Comparison of ENCODE assay signal across 8 cellular contexts in genomic region chr1:28087614-28088167, GRCh38. TPM values are rescaled to one million over a fixed set of nuclear protein-coding genes. Genes with fewer than 3 reads are reported as not detected.
A peak's percentile ranks its signal among the peaks of the same experiment; 100 is the strongest.
DNase-seq lines count a peak whose midpoint lies in the region; ATAC-seq and TF ChIP-seq lines count a peak whose summit lies in the region.

No MANE protein-coding gene starts in this region.

- H3K9me3 ChIP-seq in WERI-Rb-1 (ENCODE audit: severe bottlenecking) = no peaks in the 10 kb centered on the region
- no peaks in the 10 kb centered on the region for H3K9me3 ChIP-seq in neural cell (ENCODE audit: low read length)

- H3K27ac ChIP-seq in WERI-Rb-1 (peak overlapping the region; percentile 76), neural cell (ENCODE audit: low read length) (peak overlapping the region; percentile 86)

- H3K9me2 ChIP-seq in neural cell (ENCODE audit: insufficient read depth, low read length) = no peaks in the 10 kb centered on the region

- H3K4me2 ChIP-seq in neural cell (ENCODE audit: low read length) = peak overlapping the region; percentile 67

- H3K27me3 ChIP-seq in WERI-Rb-1 (ENCODE audit: insufficient read depth, low read depth, severe bottlenecking) (no peaks in the 10 kb centered on the region), neural cell (ENCODE audit: insufficient read depth, low read depth, low read length) (no peaks in the 10 kb centered on the region)

- DNase-seq in activated CD8-positive, alpha-beta memory T cell treated with anti-CD3 and anti-CD28 coated beads for 24 hours = peak; percentile 64
- no peak for DNase-seq in activated CD8-positive, alpha-beta memory T cell treated with anti-CD3 and anti-CD28 coated beads, Interleukin-2, amount 50 U/mL, for 4 hours
- DNase-seq in WERI-Rb-1 (peak; percentile 22), epithelial cell of proximal tubule (ENCODE audit: low read depth) (no peak), superior temporal gyrus (ENCODE audit: extremely low spot score) (no peak)

- H2AFZ ChIP-seq in neural cell (ENCODE audit: low read depth, low read length) = peak overlapping the region; percentile 78

- peaks cover 5% of the 10 kb centered on the region for H3F3A ChIP-seq in neural cell (ENCODE audit: insufficient read depth, low read length, poor library complexity, severe bottlenecking)

- no peaks in the 10 kb centered on the region for H3K36me3 ChIP-seq in WERI-Rb-1
- H3K36me3 ChIP-seq in neural cell (ENCODE audit: insufficient read depth, low read length) = no peaks in the 10 kb centered on the region

- no peak for TF ChIP-seq RAD21 in neural cell (conservative IDR thresholded peaks at IDR 0.05)

- peak; percentile 50; the same call in 1 of the 2 replicates for TF ChIP-seq CTCF in WERI-Rb-1 (IDR thresholded peaks at IDR 0.05; ENCODE audit: low read depth, low read length)
- peak; percentile 45 for TF ChIP-seq CTCF in epithelial cell of proximal tubule (conservative IDR thresholded peaks at IDR 0.05; ENCODE audit: low read depth, low read length)
- no peak for TF ChIP-seq CTCF in neural cell (IDR thresholded peaks at IDR 0.05; ENCODE audit: poor library complexity, severe bottlenecking)

- peaks cover 32% of the 10 kb centered on the region for H3K79me2 ChIP-seq in neural cell (replicated peaks; ENCODE audit: insufficient read depth, low read length)

- ATAC-seq in HG03196 (IDR thresholded peaks at IDR 0.05; ENCODE audit: unreplicated experiment) (peak; percentile 24), HG03097 (IDR thresholded peaks at IDR 0.05; ENCODE audit: low FRiP score, unreplicated experiment) (no peak)

- no peaks in the 10 kb centered on the region for H4K20me1 ChIP-seq in neural cell (ENCODE audit: insufficient read depth)

- TF ChIP-seq EP300 in neural cell (conservative IDR thresholded peaks at IDR 0.05; ENCODE audit: poor library complexity, severe bottlenecking) = no peak

- H3K4me3 ChIP-seq in WERI-Rb-1 (ENCODE audit: low read depth, low read length) = peak overlapping the region; percentile 70
- H3K4me3 ChIP-seq in epithelial cell of proximal tubule (ENCODE audit: low read depth, low read length) = peak overlapping the region; percentile 75
- H3K4me3 ChIP-seq in neural cell (ENCODE audit: low read length) = peak overlapping the region; percentile 77

- H3K9ac ChIP-seq in neural cell (ENCODE audit: low read length) = peak overlapping the region; percentile 84

TF ChIP-seq in neural cell, 6 proteins besides CTCF, POLR2A, EP300 and RAD21:
- TF ChIP-seq SMC3 (conservative IDR thresholded peaks at IDR 0.05; ENCODE audit: poor library complexity) (no peak), TAF1 (IDR thresholded peaks at IDR 0.05; ENCODE audit: low read depth) (no peak), POLR2AphosphoS5 (IDR thresholded peaks at IDR 0.05) (no peak), MXI1 (conservative IDR thresholded peaks at IDR 0.05; ENCODE audit: poor library complexity, severe bottlenecking) (no peak), EZH2 (IDR thresholded peaks at IDR 0.05; ENCODE audit: borderline replicate concordance, insufficient read depth, low read length, poor library complexity, severe bottlenecking) (no peak), REST (IDR thresholded peaks at IDR 0.05; ENCODE audit: borderline replicate concordance) (no peak)

RNA-seq across cellular contexts. Expression of gene EYA3, which starts 0.7 kb away (rescaled TPM):
- total RNA-seq in epithelial cell of proximal tubule = 18.1 and 22.2 TPM in 2 replicates
- 11.1 and 11.2 TPM in 2 replicates for polyA plus RNA-seq in neural cell
- polyA minus RNA-seq in neural cell = 22.6 and 22.9 TPM in 2 replicates

Comparison
In these comparisons a context has a peak if more than half of its experiments do, and no peak if none do; other contexts are left out.
1. DNase-seq: peak in activated CD8-positive, alpha-beta memory T cell treated with anti-CD3 and anti-CD28 coated beads for 24 hours (single experiment) and WERI-Rb-1 (single experiment); none in activated CD8-positive, alpha-beta memory T cell treated with anti-CD3 and anti-CD28 coated beads, Interleukin-2, amount 50 U/mL, for 4 hours (single experiment), epithelial cell of proximal tubule (single experiment) and superior temporal gyrus (single experiment).
2. Peak in every context shown above with its lines, with median percentiles within 50 percentile points of each other: H3K4me3 ChIP-seq.